Comparison of ENCODE assay signal across 8 cellular contexts in genomic region chr9:133782157-133783130, GRCh38. TPM values are rescaled to one million over a fixed set of nuclear protein-coding genes. Genes with fewer than 3 reads are reported as not detected.
DNase-seq lines count a peak whose midpoint lies in the region; ATAC-seq and TF ChIP-seq lines count a peak whose summit lies in the region.

No MANE protein-coding gene starts in this region.

- peak; percentile 85 for TF ChIP-seq CTCF in progenitor cell of endocrine pancreas (IDR thresholded peaks at IDR 0.05; ENCODE audit: unreplicated experiment)
- TF ChIP-seq CTCF in uterus (IDR thresholded peaks at IDR 0.05) = peak; percentile 53 to 70 (median 60)

- no peaks in the 10 kb centered on the region for H3K9me3 Mint-ChIP-seq in CD4-positive, alpha-beta memory T cell
- H3K9me3 Mint-ChIP-seq in activated naive CD4-positive, alpha-beta T cell treated with anti-CD3 and anti-CD28 coated beads for 36 hours = no peaks in the 10 kb centered on the region
- no peaks in the 10 kb centered on the region for H3K9me3 Mint-ChIP-seq in progenitor cell of endocrine pancreas (ENCODE audit: low read depth)

- no peak overlapping the region for H3K27ac Mint-ChIP-seq in CD4-positive, alpha-beta memory T cell
- no peak overlapping the region for H3K27ac Mint-ChIP-seq in activated naive CD4-positive, alpha-beta T cell treated with anti-CD3 and anti-CD28 coated beads for 36 hours
- H3K27ac Mint-ChIP-seq in progenitor cell of endocrine pancreas = peak overlapping the region; percentile 79

- H3K9me3 ChIP-seq in CD4-positive, alpha-beta memory T cell (ENCODE audit: control insufficient read depth in 1 of 2, low read length in 2 of 2) = no peaks in the 10 kb centered on the region
- H3K9me3 ChIP-seq in SJSA1 (replicated peaks) (no peaks in the 10 kb centered on the region), uterus (no peaks in the 10 kb centered on the region)

- peak overlapping the region in 1 of 8 donors; percentile 20 for H3K4me3 Mint-ChIP-seq in CD4-positive, alpha-beta memory T cell
- H3K4me3 Mint-ChIP-seq in activated naive CD4-positive, alpha-beta T cell treated with anti-CD3 and anti-CD28 coated beads for 36 hours = no peak overlapping the region
- H3K4me3 Mint-ChIP-seq in progenitor cell of endocrine pancreas (ENCODE audit: low read depth) = no peak overlapping the region

- H3K4me1 ChIP-seq in CD4-positive, alpha-beta memory T cell (ENCODE audit: insufficient read depth, low read length) = no peaks in the 10 kb centered on the region
- no peaks in the 10 kb centered on the region for H3K4me1 ChIP-seq in SJSA1 (replicated peaks)
- H3K4me1 ChIP-seq in uterus = no peaks in the 10 kb centered on the region

- H3K27me3 Mint-ChIP-seq in CD4-positive, alpha-beta memory T cell = peaks cover 0 to 2% of the 10 kb centered on the region in 2 donors
- H3K27me3 Mint-ChIP-seq in activated naive CD4-positive, alpha-beta T cell treated with anti-CD3 and anti-CD28 coated beads for 36 hours (ENCODE audit: low read depth) = no peaks in the 10 kb centered on the region
- H3K27me3 Mint-ChIP-seq in progenitor cell of endocrine pancreas = no peaks in the 10 kb centered on the region

- no peak overlapping the region for H3K4me3 ChIP-seq in CD4-positive, alpha-beta memory T cell (ENCODE audit: low read length in 2 of 2)
- H3K4me3 ChIP-seq in SJSA1 (no peak overlapping the region), uterus (no peak overlapping the region)

- peak; percentile 41 to 52 (median 47) for DNase-seq in CD4-positive, alpha-beta memory T cell
- peak; percentile 80 for DNase-seq in HT-29 (ENCODE audit: low spot score)
- peak; percentile 37 to 66 for DNase-seq in SJSA1 (ENCODE audit: low read depth in 1 of 2, low spot score in 2 of 2)
- peak; percentile 83 for DNase-seq in activated naive CD4-positive, alpha-beta T cell treated with anti-CD3 and anti-CD28 coated beads for 36 hours
- DNase-seq in glomerular visceral epithelial cell (ENCODE audit: extremely low spot score) = peak; percentile 58
- DNase-seq in progenitor cell of endocrine pancreas (ENCODE audit: low spot score, unreplicated experiment) = peak; percentile 64
- DNase-seq in uterus = peak; percentile 62 to 67

- CTCF ChIA-PET in CD4-positive, alpha-beta memory T cell (lab: Charles Lee; ENCODE audit: partially characterized antibody) = interaction anchor here (0.7 to 3.8 kb wide), 22 partner anchors 9 to 316 kb away, joined by 3 to 101 read pairs (median 3); partner anchors contain the start of gene SARDH
- CTCF ChIA-PET in activated naive CD4-positive, alpha-beta T cell treated with anti-CD3 and anti-CD28 coated beads for 36 hours (lab: Charles Lee) = interaction anchor here (0.6 to 5.2 kb wide), 15 partner anchors 8 to 274 kb away, joined by 3 to 84 read pairs (median 4); no protein-coding TSS in a partner anchor

- ATAC-seq in HG02798 (IDR thresholded peaks at IDR 0.05; ENCODE audit: poor library complexity, unreplicated experiment) = no peak

- no peaks in the 10 kb centered on the region for H3K36me3 ChIP-seq in CD4-positive, alpha-beta memory T cell (ENCODE audit: insufficient read depth, low read length)
- H3K36me3 ChIP-seq in SJSA1 (peaks cover 90% of the 10 kb centered on the region), uterus (no peaks in the 10 kb centered on the region)

- no peaks in the 10 kb centered on the region for H3K36me3 Mint-ChIP-seq in CD4-positive, alpha-beta memory T cell
- H3K36me3 Mint-ChIP-seq in activated naive CD4-positive, alpha-beta T cell treated with anti-CD3 and anti-CD28 coated beads for 36 hours (ENCODE audit: low read depth) = no peaks in the 10 kb centered on the region
- peaks cover 13% of the 10 kb centered on the region for H3K36me3 Mint-ChIP-seq in progenitor cell of endocrine pancreas (ENCODE audit: insufficient read depth)

- H3K27me3 ChIP-seq in CD4-positive, alpha-beta memory T cell (ENCODE audit: insufficient read depth, low read length) = no peaks in the 10 kb centered on the region
- H3K27me3 ChIP-seq in SJSA1 (replicated peaks) (no peaks in the 10 kb centered on the region), uterus (no peaks in the 10 kb centered on the region)

- TF ChIP-seq POLR2A in uterus (IDR thresholded peaks at IDR 0.05) = no peak

- H3K4me1 Mint-ChIP-seq in CD4-positive, alpha-beta memory T cell = no peaks in the 10 kb centered on the region
- no peaks in the 10 kb centered on the region for H3K4me1 Mint-ChIP-seq in activated naive CD4-positive, alpha-beta T cell treated with anti-CD3 and anti-CD28 coated beads for 36 hours (ENCODE audit: low read depth)
- peaks cover 8% of the 10 kb centered on the region for H3K4me1 Mint-ChIP-seq in progenitor cell of endocrine pancreas (ENCODE audit: low read depth)

- H3K27ac ChIP-seq in CD4-positive, alpha-beta memory T cell (ENCODE audit: low read depth, low read length) = no peak overlapping the region
- H3K27ac ChIP-seq in SJSA1 (no peak overlapping the region), uterus (no peak overlapping the region)

- intact Hi-C loops in CD4-positive, alpha-beta memory T cell (cut with micrococcal nuclease) = loop anchor here (1.0 kb wide), 1 partner anchor 317 kb away; no protein-coding TSS in a partner anchor
- intact Hi-C loops in activated naive CD4-positive, alpha-beta T cell treated with anti-CD3 and anti-CD28 coated beads for 36 hours (cut with micrococcal nuclease) = loop anchor here (1.0 kb wide), 2 partner anchors 212 to 317 kb away; no protein-coding TSS in a partner anchor
- intact Hi-C loops in uterus (cut with DNase I; ENCODE audit: low total_unique reads) = no loop called here

- POLR2A ChIA-PET in CD4-positive, alpha-beta memory T cell (lab: Charles Lee; ENCODE audit: partially characterized antibody) = interaction anchor here (0.6 to 1.3 kb wide), 2 partner anchors 212 to 234 kb away, joined by 4 read pairs; no protein-coding TSS in a partner anchor

RNA-seq across cellular contexts. Expression of gene SARDH, which starts 44.3 kb away (rescaled TPM):
- total RNA-seq in CD4-positive, alpha-beta memory T cell = 10 to 100 TPM; 18.6 to 19.3 TPM
- 1 to 10 TPM; 2.5 to 4.1 TPM for polyA plus RNA-seq in CD4-positive, alpha-beta memory T cell
- 2.5 and 2.7 TPM in 2 replicates for total RNA-seq in HT-29 (2014; rRNA removed; shearing (Covaris generic))
- total RNA-seq in SJSA1 (2014; rRNA removed; shearing (Covaris generic)) = 15.3 and 20.9 TPM in 2 replicates
- 1 to 10 TPM; 7.7 TPM for total RNA-seq in activated naive CD4-positive, alpha-beta T cell treated with anti-CD3 and anti-CD28 coated beads for 36 hours
- 4.2 and 5.1 TPM in 2 replicates for total RNA-seq in progenitor cell of endocrine pancreas
- total RNA-seq in uterus = 10 to 100 TPM in 1 of 4 donors, 1 to 10 TPM in 1, not detected in 2; 2.7 to 14.1 TPM
